ENCODE assay signal across 14 cellular contexts in the genomic region with DNA sequence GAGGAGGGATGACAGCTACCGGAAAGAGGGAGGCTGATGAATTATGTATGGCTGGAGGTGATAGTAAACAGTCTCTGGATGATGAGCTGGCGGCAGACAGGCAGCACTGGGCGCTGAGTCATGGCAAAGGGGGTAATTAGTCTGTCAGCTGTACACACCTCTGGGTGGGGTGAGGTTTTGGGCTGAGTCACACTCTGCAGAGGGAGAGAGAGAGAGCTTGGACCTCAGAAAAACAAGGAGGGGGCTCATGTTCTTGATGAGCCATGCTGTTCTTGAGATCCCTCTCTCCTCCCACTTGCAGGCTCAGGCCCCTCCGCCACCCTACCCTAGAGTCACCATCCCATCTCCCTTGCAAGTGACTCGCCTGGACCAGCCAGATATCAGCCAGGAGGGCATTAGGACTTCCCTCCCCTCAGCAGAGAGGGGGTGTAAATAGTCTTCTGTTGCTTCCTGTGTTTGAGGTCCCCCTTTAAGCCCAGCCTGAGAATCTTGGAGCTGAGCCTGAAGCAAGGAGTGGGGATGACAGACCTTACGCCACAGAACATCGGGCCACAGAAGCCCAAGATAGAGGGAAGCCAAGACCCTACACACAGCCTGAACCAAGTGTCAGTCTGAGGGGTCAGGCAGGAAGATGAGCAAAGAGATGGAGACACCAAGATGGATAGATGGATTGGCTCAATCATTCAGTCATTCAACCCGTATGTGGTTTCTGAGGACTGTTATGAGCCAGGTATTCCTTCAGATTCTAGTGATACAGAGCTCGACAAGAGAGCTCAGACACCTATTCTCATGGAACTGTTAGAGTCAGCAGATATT.
DNase-seq lines count a peak whose midpoint lies in the region; ATAC-seq and TF ChIP-seq lines count a peak whose summit lies in the region.
"Had no signal": no experiment of that assay in that cellular context is flagged by ENCODE, and none has a peak within 500 bp of the region (broad histone marks: within the 10 kb centered on the region; RNA-seq: fewer than 3 reads in every experiment).

No MANE protein-coding gene starts in this region.

- TF ChIP-seq CTCF in HEK293 (tag by site-specific recombination; IDR thresholded peaks at IDR 0.05) (no peak), Panc1 (IDR thresholded peaks at IDR 0.05) (no peak), ovary (IDR thresholded peaks at IDR 0.05) (no peak)

- H3K4me3 Mint-ChIP-seq in CD8-positive, alpha-beta memory T cell: no peak overlapping the region
- H3K4me3 Mint-ChIP-seq: IgD-negative memory B cell, immature natural killer cell, neural crest cell, T-helper 17 cell had no signal

- in situ Hi-C loops in Panc1 (cut with HindIII; ENCODE audit: low pct_unique_long_range_greater_than_20kb, low sequenced_read_pairs): no loop called here

- H3K4me1 Mint-ChIP-seq in CD8-positive, alpha-beta memory T cell: no peaks in the 10 kb centered on the region
- H3K4me1 Mint-ChIP-seq: IgD-negative memory B cell, immature natural killer cell, neural crest cell, T-helper 17 cell had no signal

- ATAC-seq in Panc1 (peak; percentile 81), GM19467 (IDR thresholded peaks at IDR 0.05; ENCODE audit: unreplicated experiment) (no peak), HG02885 (IDR thresholded peaks at IDR 0.05; ENCODE audit: poor library complexity, unreplicated experiment) (no peak)
- ATAC-seq: T-helper 17 cell had no signal

- TF ChIP-seq EP300 in ovary (IDR thresholded peaks at IDR 0.05): no peak

- H3K9me3 Mint-ChIP-seq in CD8-positive, alpha-beta memory T cell: peaks cover 0 to 1% (median 0%) of the 10 kb centered on the region in 5 donors
- H3K9me3 Mint-ChIP-seq: immature natural killer cell, neural crest cell had no signal

- TF ChIP-seq POLR2A in ovary (IDR thresholded peaks at IDR 0.05): no peak

- no peaks in the 10 kb centered on the region for H3K36me3 Mint-ChIP-seq in CD8-positive, alpha-beta memory T cell
- H3K36me3 Mint-ChIP-seq: IgD-negative memory B cell, immature natural killer cell had no signal

- intact Hi-C loops in Panc1 (cut with micrococcal nuclease; ENCODE audit: unreplicated experiment): no loop called here
- intact Hi-C loops in ovary (cut with DNase I): no loop called here
- intact Hi-C loops in cardiac septum (cut with DNase I): no loop called here

- POLR2A ChIA-PET in CD8-positive, alpha-beta memory T cell (lab: Charles Lee): no interaction called here
- POLR2A ChIA-PET in HEK293 (lab: Yijun Ruan, JAX) (no interaction called here), Panc1 (lab: Charles Lee) (no interaction called here)

- peak overlapping the region; percentile 66 for H3K27ac ChIP-seq in CD8-positive, alpha-beta memory T cell (ENCODE audit: low read depth, low read length)
- H3K27ac ChIP-seq in HEK293 (ENCODE audit: extremely low read depth, low read depth, low read length): no peak overlapping the region
- no peak overlapping the region for H3K27ac ChIP-seq in Panc1 (ENCODE audit: low read length)
- no peak overlapping the region for H3K27ac ChIP-seq in ovary

- WGBS in ovary, 3 donors: 64 to 70% (median 64%) methylated on average over 9 of the region's 9 CpGs

- H3K27me3 Mint-ChIP-seq in CD8-positive, alpha-beta memory T cell: peaks cover 13 to 50% of the 10 kb centered on the region in 2 donors

- H3K36me3 ChIP-seq in CD8-positive, alpha-beta memory T cell (ENCODE audit: insufficient read depth, low read length): no peaks in the 10 kb centered on the region
- no peaks in the 10 kb centered on the region for H3K36me3 ChIP-seq in HEK293 (ENCODE audit: control insufficient read depth in 2 of 2, insufficient read depth in 1 of 2, low read length in 2 of 2)
- H3K36me3 ChIP-seq in Panc1 (ENCODE audit: control insufficient read depth, insufficient read depth, low read length): no peaks in the 10 kb centered on the region
- no peaks in the 10 kb centered on the region for H3K36me3 ChIP-seq in ovary

- CTCF ChIA-PET in CD8-positive, alpha-beta memory T cell (lab: Charles Lee): no interaction called here
- CTCF ChIA-PET in HEK293 (lab: Yijun Ruan, JAX) (interaction anchor here (0.6 to 1.7 kb wide), 3 partner anchors 92 to 327 kb away, joined by 3 to 9 read pairs (median 3); no protein-coding TSS in a partner anchor), Panc1 (lab: Charles Lee) (no interaction called here)

- H3K27ac Mint-ChIP-seq in CD8-positive, alpha-beta memory T cell: no peak overlapping the region
- H3K27ac Mint-ChIP-seq: IgD-negative memory B cell, immature natural killer cell, T-helper 17 cell had no signal

- no peaks in the 10 kb centered on the region for H3K4me1 ChIP-seq in CD8-positive, alpha-beta memory T cell (ENCODE audit: insufficient read depth, low read length)
- peaks cover 5% of the 10 kb centered on the region; the same call in 1 of the 2 replicates for H3K4me1 ChIP-seq in HEK293 (ENCODE audit: control insufficient read depth, insufficient read depth, low read length)
- no peaks in the 10 kb centered on the region for H3K4me1 ChIP-seq in Panc1 (ENCODE audit: control insufficient read depth, insufficient read depth, low read length)
- no peaks in the 10 kb centered on the region for H3K4me1 ChIP-seq in ovary (ENCODE audit: insufficient read depth)

- no peaks in the 10 kb centered on the region for H3K27me3 ChIP-seq in CD8-positive, alpha-beta memory T cell (ENCODE audit: insufficient read depth, low read length, poor library complexity, severe bottlenecking)
- H3K27me3 ChIP-seq in Panc1 (ENCODE audit: control insufficient read depth, insufficient read depth, low read length): peaks cover 9% of the 10 kb centered on the region
- H3K27me3 ChIP-seq in ovary: no peaks in the 10 kb centered on the region

- DNase-seq in CD8-positive, alpha-beta memory T cell: no peak
- DNase-seq in Panc1 (ENCODE audit: low read depth, low spot score): peak; percentile 46
- DNase-seq in iPS-NIHi7 (ENCODE audit: extremely low spot score): peak; percentile 16
- no peak for DNase-seq in ovary
- DNase-seq in cardiac septum (ENCODE audit: low spot score): no peak
- DNase-seq: Calu3, immature natural killer cell, NCI-H510A, T-helper 17 cell had no signal

- H3K4me3 ChIP-seq in CD8-positive, alpha-beta memory T cell (ENCODE audit: low read length): no peak overlapping the region
- H3K4me3 ChIP-seq in HEK293 (ENCODE audit: low read depth, low read length) (no peak overlapping the region), Panc1 (ENCODE audit: low read depth in 2 of 2, low read length in 2 of 2) (no peak overlapping the region), ovary (no peak overlapping the region)

- BruUV-seq in Panc1 (replicated peaks; lab: Mats Ljungman, UMichigan): no TSS peak

- no peaks in the 10 kb centered on the region for H3K9me3 ChIP-seq in CD8-positive, alpha-beta memory T cell (ENCODE audit: low read length)
- H3K9me3 ChIP-seq in HEK293 (ENCODE audit: control insufficient read depth, insufficient read depth, low read depth, low read length): no peaks in the 10 kb centered on the region
- H3K9me3 ChIP-seq in Panc1 (ENCODE audit: control insufficient read depth, insufficient read depth, low read depth, low read length): no peaks in the 10 kb centered on the region
- no peaks in the 10 kb centered on the region for H3K9me3 ChIP-seq in ovary

TF ChIP-seq in HEK293, 187 proteins besides CTCF, POLR2A, EP300 and RAD21 (continues in another document):
- no peak for TF ChIP-seq ZNF585B (tag by site-specific recombination; IDR thresholded peaks at IDR 0.05)
- no peak for TF ChIP-seq KLF10 (tag by site-specific recombination; IDR thresholded peaks at IDR 0.05)
- 0 out of 2 replicates have a peak, but pooled peaks have one; percentile 22 for TF ChIP-seq KLF8 (tag by site-specific recombination; IDR thresholded peaks at IDR 0.05)
- no peak for TF ChIP-seq PRDM1 (tag by site-specific recombination; IDR thresholded peaks at IDR 0.05)
- no peak for TF ChIP-seq SALL2 (tag by site-specific recombination; IDR thresholded peaks at IDR 0.05; ENCODE audit: borderline replicate concordance)
- TF ChIP-seq ZNF473 (tag by site-specific recombination; IDR thresholded peaks at IDR 0.05): no peak
- TF ChIP-seq ZBTB21 (tag by site-specific recombination; IDR thresholded peaks at IDR 0.05): peak; percentile 63; the same call in 1 of the 2 replicates
- TF ChIP-seq ZNF335 (tag by site-specific recombination; conservative IDR thresholded peaks at IDR 0.05): peak; percentile 35; the same call in 1 of the 2 replicates
- no peak for TF ChIP-seq ZNF274 (IDR thresholded peaks at IDR 0.05; ENCODE audit: low read length)
- TF ChIP-seq ZNF274 (tag by site-specific recombination; IDR thresholded peaks at IDR 0.05; ENCODE audit: borderline replicate concordance): no peak
- TF ChIP-seq ZFP41 (tag by site-specific recombination; IDR thresholded peaks at IDR 0.05; ENCODE audit: borderline replicate concordance): no peak
- TF ChIP-seq ZNF777 (tag by site-specific recombination; IDR thresholded peaks at IDR 0.05; ENCODE audit: borderline replicate concordance): no peak
- TF ChIP-seq ZNF670 (tag by site-specific recombination; IDR thresholded peaks at IDR 0.05; ENCODE audit: low read depth): no peak
- TF ChIP-seq KLF9 (tag by site-specific recombination; IDR thresholded peaks at IDR 0.05; ENCODE audit: low read depth): no peak
- TF ChIP-seq, protein P1, sequence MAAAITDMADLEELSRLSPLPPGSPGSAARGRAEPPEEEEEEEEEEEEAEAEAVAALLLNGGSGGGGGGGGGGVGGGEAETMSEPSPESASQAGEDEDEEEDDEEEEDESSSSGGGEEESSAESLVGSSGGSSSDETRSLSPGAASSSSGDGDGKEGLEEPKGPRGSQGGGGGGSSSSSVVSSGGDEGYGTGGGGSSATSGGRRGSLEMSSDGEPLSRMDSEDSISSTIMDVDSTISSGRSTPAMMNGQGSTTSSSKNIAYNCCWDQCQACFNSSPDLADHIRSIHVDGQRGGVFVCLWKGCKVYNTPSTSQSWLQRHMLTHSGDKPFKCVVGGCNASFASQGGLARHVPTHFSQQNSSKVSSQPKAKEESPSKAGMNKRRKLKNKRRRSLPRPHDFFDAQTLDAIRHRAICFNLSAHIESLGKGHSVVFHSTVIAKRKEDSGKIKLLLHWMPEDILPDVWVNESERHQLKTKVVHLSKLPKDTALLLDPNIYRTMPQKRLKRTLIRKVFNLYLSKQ (tag by site-specific recombination; IDR thresholded peaks at IDR 0.05; ENCODE audit: borderline replicate concordance): no peak

Comparison
In these comparisons a context has a peak if more than half of its experiments do, and no peak if none do; other contexts are left out.
1. DNase-seq: peak in Panc1 (single experiment) and iPS-NIHi7 (single experiment); none in CD8-positive, alpha-beta memory T cell (0 of 5), ovary (0 of 5) and cardiac septum (single experiment).